Comparison of ENCODE assay signal across 1 cellular context in the genomic region with DNA sequence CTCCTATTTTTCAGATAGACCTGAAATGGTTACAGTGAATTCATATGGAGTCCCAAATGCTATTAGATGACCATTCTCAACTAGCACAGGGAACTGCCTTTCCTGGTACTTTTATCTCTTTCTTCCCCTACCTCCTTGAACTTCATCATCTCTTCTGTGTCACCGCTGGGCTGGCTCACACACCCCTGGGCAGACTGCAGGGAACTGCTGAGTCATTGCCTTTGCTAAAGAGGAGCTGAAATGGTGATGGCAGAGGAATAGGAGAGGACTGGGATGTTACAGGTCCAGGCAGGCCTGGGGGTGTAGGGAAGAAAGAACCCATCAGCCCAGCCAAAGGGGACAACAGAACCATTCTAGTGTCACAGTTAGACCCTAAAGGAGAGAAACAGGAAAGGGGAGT.
TF ChIP-seq lines count a peak whose summit lies in the region.

No MANE protein-coding gene starts in this region.

TF ChIP-seq in H1, 55 proteins besides CTCF, POLR2A, EP300 and RAD21 (continued from another document):
- peak; percentile 90 for TF ChIP-seq BACH1 (IDR thresholded peaks at IDR 0.05; ENCODE audit: low read length)
